Comparison of ENCODE assay signal across 21 cellular contexts in the genomic region with DNA sequence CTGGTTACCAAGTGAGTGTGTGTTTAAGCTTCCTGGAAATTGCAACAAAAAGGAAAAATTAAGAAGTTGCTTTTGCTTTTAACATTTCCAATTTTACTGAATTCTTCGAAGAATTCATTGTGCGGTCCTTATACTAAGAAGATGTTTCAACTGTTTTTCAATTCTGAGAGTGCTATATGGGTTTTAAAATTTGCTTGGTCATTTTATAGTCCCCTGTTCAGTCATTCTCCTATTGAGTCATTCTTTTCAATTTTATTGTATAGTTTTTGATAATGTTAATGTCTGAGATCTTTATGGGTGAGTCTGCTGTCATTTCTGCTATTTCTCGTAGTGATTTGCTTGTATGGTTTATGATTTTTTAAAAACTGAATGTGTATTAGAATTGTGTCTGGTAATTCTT.
"Had no signal": no experiment of that assay in that cellular context is flagged by ENCODE, and none has a peak within 500 bp of the region (broad histone marks: within the 10 kb centered on the region; RNA-seq: fewer than 3 reads in every experiment).

No MANE protein-coding gene starts in this region.

- H3K27ac ChIP-seq: KMS-11, PC-9 had no signal

- H3K4me3 Mint-ChIP-seq: activated naive CD4-positive, alpha-beta T cell treated with anti-CD3 and anti-CD28 coated beads for 36 hours; activated naive CD8-positive, alpha-beta T cell; brain; central memory CD8-positive, alpha-beta T cell; T-helper 17 cell had no signal

- DNase-seq: activated CD4-positive, alpha-beta T cell treated with anti-CD3 and anti-CD28 coated beads for 4 hours; activated CD4-positive, CD25-positive, alpha-beta regulatory T cell; activated gamma-delta T cell; activated naive CD4-positive, alpha-beta T cell treated with anti-CD3 and anti-CD28 coated beads for 36 hours; activated T-cell treated with anti-CD3 and anti-CD28 coated beads for 4 hours; amygdala; MV-4-11; NCI-H1105; NCI-H1436; NCI-H1694 treated with DMSO at 0.1 percent for 48 hours; NCI-H2081; NCI-H510A treated with DMSO at 0.1 percent for 48 hours; NCI-H69; PC-9; SIG-M5; T-helper 17 cell; T1000 had no signal

- H2AFZ ChIP-seq: PC-9 had no signal

- H3K9me3 Mint-ChIP-seq: activated naive CD4-positive, alpha-beta T cell treated with anti-CD3 and anti-CD28 coated beads for 36 hours; brain; central memory CD8-positive, alpha-beta T cell had no signal

- H3K27me3 Mint-ChIP-seq: activated naive CD8-positive, alpha-beta T cell; brain; central memory CD8-positive, alpha-beta T cell; T-helper 17 cell had no signal

- H3K4me3 ChIP-seq: PC-9 had no signal

- H3K27ac Mint-ChIP-seq: activated naive CD4-positive, alpha-beta T cell treated with anti-CD3 and anti-CD28 coated beads for 36 hours; activated naive CD8-positive, alpha-beta T cell; T-helper 17 cell had no signal

- H3K4me2 ChIP-seq: KMS-11, PC-9 had no signal

- ATAC-seq: T-helper 17 cell had no signal
